ENCODE assay signal across 7 cellular contexts in the genomic region with DNA sequence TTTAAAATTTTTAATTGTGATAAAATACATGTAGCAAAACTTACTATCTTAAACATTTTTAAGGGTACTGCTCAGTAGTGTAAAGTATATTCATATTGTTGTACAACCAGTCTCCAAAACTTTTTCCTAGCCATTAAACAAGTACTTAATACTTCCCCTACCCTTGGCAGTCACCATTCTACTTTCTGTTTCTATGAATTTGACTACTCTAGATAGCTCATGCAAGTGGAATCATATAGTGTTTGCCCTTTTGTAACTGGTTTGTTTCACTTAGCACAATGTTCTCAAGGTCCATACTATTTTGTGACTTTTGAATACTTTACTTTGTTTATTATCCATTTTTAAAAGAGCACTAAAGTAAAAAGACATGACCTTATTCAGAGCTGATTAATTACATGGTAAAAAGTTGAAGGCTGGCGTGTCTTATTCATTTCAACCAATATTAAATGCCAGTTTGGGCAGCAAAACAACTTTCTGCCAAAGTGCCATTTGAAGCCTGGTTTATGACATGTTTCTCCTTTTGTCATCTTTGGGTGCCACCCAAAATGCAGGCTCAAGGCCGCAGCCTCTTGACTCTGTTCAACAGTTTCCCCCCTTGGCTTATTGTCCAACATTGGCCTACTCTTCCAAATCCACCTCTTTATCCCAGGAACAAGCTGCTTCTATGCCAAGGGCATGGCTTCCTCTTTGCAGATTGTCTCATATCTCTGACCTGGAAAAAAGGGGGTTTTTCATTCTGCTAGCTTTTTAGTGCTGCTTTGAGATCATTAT. TPM values are rescaled to one million over a fixed set of nuclear protein-coding genes. Genes with fewer than 3 reads are reported as not detected.
DNase-seq lines count a peak whose midpoint lies in the region; ATAC-seq and TF ChIP-seq lines count a peak whose summit lies in the region.
"Not testable (repeated sequence)": the region's sequence is repeated elsewhere in the genome, so short reads cannot be mapped to it uniquely, and the experiment has no call there.

No MANE protein-coding gene starts in this region.

- intact Hi-C loops in body of pancreas (cut with DNase I): not testable (repeated sequence)

- not testable (repeated sequence) for TF ChIP-seq POLR2A in body of pancreas (IDR thresholded peaks at IDR 0.05)

- ATAC-seq in GM18517 (IDR thresholded peaks at IDR 0.05; ENCODE audit: unreplicated experiment) (peak; percentile 76), GM19035 (IDR thresholded peaks at IDR 0.05; ENCODE audit: unreplicated experiment) (peak; percentile 56), GM21367 (IDR thresholded peaks at IDR 0.05; ENCODE audit: unreplicated experiment) (peak; percentile 78), HG02610 (IDR thresholded peaks at IDR 0.05; ENCODE audit: unreplicated experiment) (peak; percentile 86), HG02973 (IDR thresholded peaks at IDR 0.05; ENCODE audit: unreplicated experiment) (peak; percentile 80), HG03439 (IDR thresholded peaks at IDR 0.05; ENCODE audit: unreplicated experiment) (peak; percentile 67), body of pancreas (peak; percentile 9)

- H3K27me3 ChIP-seq in body of pancreas: not testable (repeated sequence)

- peak overlapping the region in 2 of 4 donors; percentile 21 to 41 for H3K27ac ChIP-seq in body of pancreas

- DNase-seq in body of pancreas: peak in 2 of 4 donors; percentile 6 to 39

- peaks cover 12% of the 10 kb centered on the region for H3K4me1 ChIP-seq in body of pancreas

- not testable (repeated sequence) for H3K9me3 ChIP-seq in body of pancreas

- not testable (repeated sequence) for TF ChIP-seq CTCF in body of pancreas (IDR thresholded peaks at IDR 0.05)

- WGBS in body of pancreas, 2 donors: 27 to 62% methylated on average over 2 of the region's 2 CpGs

- H3K4me3 ChIP-seq in body of pancreas: not testable (repeated sequence)

- not testable (repeated sequence) for H3K36me3 ChIP-seq in body of pancreas (replicated peaks in 1 of 2; ENCODE audit: insufficient read depth in 1 of 2, low read depth in 2 of 2)

RNA-seq across cellular contexts. Expression of gene VKORC1L1, which starts 26.0 kb away (rescaled TPM):
- total RNA-seq in body of pancreas: 10 to 100 TPM in 1 of 2 donors, 1 to 10 TPM in 1; 9.9 to 18.8 TPM

Comparison
In these comparisons a context has a peak if more than half of its experiments do, and no peak if none do; other contexts are left out.
1. ATAC-seq: peak in every context shown above with its lines; median percentile 86 in HG02610; 80 in HG02973; 78 in GM21367; 76 in GM18517; 67 in HG03439; 56 in GM19035; 9 in body of pancreas.